ENCODE assay signal across 8 cellular contexts in the genomic region with DNA sequence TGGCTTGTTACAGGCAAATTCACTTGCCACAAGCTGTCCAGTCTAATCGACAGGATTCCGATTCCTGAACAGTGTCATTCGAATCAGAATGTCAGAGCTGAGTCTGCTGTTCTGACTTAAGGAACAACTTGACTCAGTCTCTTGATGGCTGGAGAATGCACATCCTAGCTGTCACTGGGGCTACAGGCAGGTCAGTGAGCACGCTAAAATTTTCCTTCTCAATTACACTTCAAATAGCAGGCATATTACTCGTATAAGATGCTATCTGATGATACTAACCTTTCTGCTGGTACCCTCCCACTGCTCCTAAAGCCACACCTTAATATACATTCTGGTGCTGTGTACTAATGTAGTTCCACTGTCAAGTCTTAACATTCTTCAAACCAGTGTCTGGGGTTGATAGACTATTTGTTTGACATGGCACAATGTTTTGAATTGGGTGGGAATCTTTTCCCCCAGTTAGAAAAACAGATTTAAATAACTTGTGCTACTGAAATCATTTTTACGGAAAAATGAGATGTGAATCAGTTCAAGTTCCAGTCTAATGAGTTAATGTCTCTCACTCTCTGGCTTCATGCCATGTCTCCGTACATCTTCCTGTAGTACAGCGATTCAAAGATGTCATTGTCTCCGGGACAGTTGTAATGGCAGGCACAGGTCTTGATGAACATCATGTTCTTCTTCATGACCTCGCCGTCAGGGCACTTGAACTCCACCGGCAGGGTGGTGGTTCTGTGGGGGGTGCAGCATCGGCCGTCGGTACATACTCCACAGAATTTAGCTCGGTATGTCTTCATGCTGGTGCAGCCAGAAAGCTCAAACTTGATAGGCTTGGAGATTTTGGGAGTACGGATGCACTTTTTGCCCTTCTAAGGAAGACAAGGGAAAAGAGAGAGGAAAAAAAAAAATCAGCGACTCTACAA. TPM values are rescaled to one million over a fixed set of nuclear protein-coding genes. Genes with fewer than 3 reads are reported as not detected.
A peak's percentile ranks its signal among the peaks of the same experiment; 100 is the strongest.
DNase-seq lines count a peak whose midpoint lies in the region; ATAC-seq and TF ChIP-seq lines count a peak whose summit lies in the region.

No MANE protein-coding gene starts in this region.

- H3K4me1 ChIP-seq in body of pancreas (peaks cover 14% of the 10 kb centered on the region), skeletal muscle satellite cell (ENCODE audit: control insufficient read depth, insufficient read depth, low read length) (peaks cover 38% of the 10 kb centered on the region)

- H3K27me3 ChIP-seq in H7 (ENCODE audit: control insufficient read depth, insufficient read depth, low read length) (no peaks in the 10 kb centered on the region), body of pancreas (no peaks in the 10 kb centered on the region), skeletal muscle satellite cell (ENCODE audit: control insufficient read depth, insufficient read depth, low read length) (no peaks in the 10 kb centered on the region)

- ATAC-seq in body of pancreas (no peak), HG03342 (IDR thresholded peaks at IDR 0.05; ENCODE audit: unreplicated experiment) (no peak), GM19397 (IDR thresholded peaks at IDR 0.05; ENCODE audit: unreplicated experiment) (no peak)

- peak in 1 of 3 donors; percentile 23 for TF ChIP-seq POLR2A in body of pancreas (IDR thresholded peaks at IDR 0.05)

- peak overlapping the region in 3 of 4 donors; percentile 81 to 87 (median 84) for H3K27ac ChIP-seq in body of pancreas

- no peak for TF ChIP-seq CTCF in body of pancreas (IDR thresholded peaks at IDR 0.05)

- H3K9me3 ChIP-seq in body of pancreas (no peaks in the 10 kb centered on the region), skeletal muscle satellite cell (replicated peaks; ENCODE audit: low read length) (no peaks in the 10 kb centered on the region)

- intact Hi-C loops in body of pancreas (cut with DNase I): no loop called here

- WGBS in body of pancreas, 2 donors: 76 to 83% methylated on average over 18 of the region's 18 CpGs

- peak overlapping the region; percentile 80 for H3K4me2 ChIP-seq in skeletal muscle satellite cell (ENCODE audit: low read length)

- DNase-seq in H7: no peak
- DNase-seq in body of pancreas: peak in 3 of 4 donors; percentile 7 to 32 (median 21)
- DNase-seq in islet precursor cell: peak; percentile 68
- DNase-seq in hepatic stellate cell (ENCODE audit: low spot score): no peak
- no peak for DNase-seq in NCI-H2196 (lab: John Stamatoyannopoulos, UW; ENCODE audit: unreplicated experiment)

- H3K36me3 ChIP-seq in H7 (replicated peaks; ENCODE audit: control insufficient read depth, insufficient read depth, low read length): peaks cover 19% of the 10 kb centered on the region
- no peaks in the 10 kb centered on the region for H3K36me3 ChIP-seq in body of pancreas (replicated peaks in 1 of 2; ENCODE audit: insufficient read depth in 1 of 2, low read depth in 2 of 2)
- peaks cover 20% of the 10 kb centered on the region for H3K36me3 ChIP-seq in skeletal muscle satellite cell (ENCODE audit: insufficient read depth, low read length)

- peak overlapping the region; percentile 67; the same call in 1 of the 2 replicates for H3K4me3 ChIP-seq in H7 (ENCODE audit: insufficient read depth, low read depth, low read length)
- H3K4me3 ChIP-seq in body of pancreas: no peak overlapping the region
- peak overlapping the region; percentile 89 for H3K4me3 ChIP-seq in skeletal muscle satellite cell (ENCODE audit: low read length)

- peak overlapping the region; percentile 89 for H3K9ac ChIP-seq in skeletal muscle satellite cell (ENCODE audit: low read depth, low read length)

RNA-seq across cellular contexts. Expression of a gene that starts 2.2 kb away (rescaled TPM):
- total RNA-seq in H7 (2014; rRNA removed; shearing (Covaris generic)): 5.8 and 8.3 TPM in 2 replicates
- 100 to 1,000 TPM; 109 to 203 TPM for total RNA-seq in body of pancreas
- total RNA-seq in skeletal muscle satellite cell (2012; rRNA removed): 11.2 and 18.8 TPM in 2 replicates

Comparison
In these comparisons a context has a peak if more than half of its experiments do, and no peak if none do; other contexts are left out.
1. DNase-seq: peak in body of pancreas (3 of 4) and islet precursor cell (single experiment); none in H7 (single experiment), hepatic stellate cell (single experiment) and NCI-H2196 (single experiment).
2. H3K4me3 ChIP-seq: peak in H7 (single experiment) and skeletal muscle satellite cell (single experiment); none in body of pancreas (0 of 2).
3. RNA of a gene that starts 2.2 kb away (total RNA-seq): 109 to 203 TPM in body of pancreas; 5.8 to 8.3 TPM in H7; every median in the first group is over 10 times any median in the second.